ENCODE assay signal across 20 cellular contexts in the genomic region with DNA sequence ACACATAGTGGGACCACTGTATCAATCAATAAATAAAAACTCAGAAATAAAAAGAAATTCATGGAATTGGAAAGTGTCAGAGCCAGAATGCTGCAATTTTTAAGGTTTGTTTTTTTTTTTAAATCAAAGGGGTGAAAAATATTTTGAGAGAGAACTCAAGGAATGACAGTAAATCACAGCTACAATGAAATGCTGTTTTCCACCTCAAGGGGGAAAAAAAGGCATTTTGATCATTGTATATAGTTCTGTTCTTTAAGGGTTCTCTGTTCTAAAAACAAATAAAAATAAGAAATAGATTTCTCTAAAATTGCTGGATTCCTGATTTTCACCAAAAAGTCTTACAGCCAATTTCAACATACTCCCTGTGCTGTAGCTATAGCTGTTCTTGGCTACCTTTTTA. TPM values are rescaled to one million over a fixed set of nuclear protein-coding genes. Genes with fewer than 3 reads are reported as not detected.
A peak's percentile ranks its signal among the peaks of the same experiment; 100 is the strongest.
DNase-seq lines count a peak whose midpoint lies in the region; ATAC-seq and TF ChIP-seq lines count a peak whose summit lies in the region.
"Had no signal": no experiment of that assay in that cellular context is flagged by ENCODE, and none has a peak within 500 bp of the region (broad histone marks: within the 10 kb centered on the region; RNA-seq: fewer than 3 reads in every experiment).

No MANE protein-coding gene starts in this region.

- H4K20me1 ChIP-seq in H9 (ENCODE audit: control insufficient read depth, insufficient read depth, insufficient read length): no peaks in the 10 kb centered on the region
- H4K20me1 ChIP-seq: BLaER1 treated with 17β-estradiol and CSF1 and Interleukin-3, amounts not matched to agents 10 nM and 100 nM had no signal

- no peak overlapping the region for H2BK12ac ChIP-seq in H9 (ENCODE audit: insufficient read length, low read depth, low read length)

- H3K27me3 Mint-ChIP-seq in H9 (ENCODE audit: low read depth): no peaks in the 10 kb centered on the region
- no peaks in the 10 kb centered on the region for H3K27me3 Mint-ChIP-seq in endodermal cell (ENCODE audit: insufficient read depth)
- no peaks in the 10 kb centered on the region for H3K27me3 Mint-ChIP-seq in mesothelial cell of epicardium (ENCODE audit: low read depth)
- no peaks in the 10 kb centered on the region for H3K27me3 Mint-ChIP-seq in type B pancreatic cell

- DNase-seq in H9: no peak
- no peak for DNase-seq in endodermal cell
- no peak for DNase-seq in mesothelial cell of epicardium (ENCODE audit: low spot score in 2 of 2, unreplicated experiment in 2 of 2)
- DNase-seq in type B pancreatic cell (ENCODE audit: extremely low spot score, unreplicated experiment): no peak
- no peak for DNase-seq in stomach
- DNase-seq in hippocampal formation (lab: John Stamatoyannopoulos, UW): no peak
- DNase-seq: 8988T; ACHN; AML-193; BE2C; CD4-positive, alpha-beta T cell; CD8-positive, alpha-beta memory T cell; DMS 273 treated with DMSO at 0.1 percent for 48 hours; DMS79 treated with DMSO at 0.1 percent for 48 hours; GM23248; HCEC 1CT had no signal

- intact Hi-C loops in stomach (cut with DNase I; ENCODE audit: low total_unique reads): no loop called here

- H3K36me3 Mint-ChIP-seq in H9 (ENCODE audit: insufficient read depth in 1 of 3, low read depth in 3 of 3) (peaks cover 0 to 11% (median 9%) of the 10 kb centered on the region in 3 experiments; a peak in 5 of 7 replicates), endodermal cell (ENCODE audit: low read depth) (peaks cover 4% of the 10 kb centered on the region), mesothelial cell of epicardium (no peaks in the 10 kb centered on the region), type B pancreatic cell (peaks cover 4% of the 10 kb centered on the region)
- H3K36me3 Mint-ChIP-seq: CD14-positive monocyte; CD8-positive, alpha-beta memory T cell had no signal

- H3K79me1 ChIP-seq in H9 (ENCODE audit: insufficient read depth, low read depth, low read length, poor library complexity, severe bottlenecking): no peaks in the 10 kb centered on the region

- no peak overlapping the region for H2AFZ ChIP-seq in H9 (ENCODE audit: low read length)
- H2AFZ ChIP-seq: GM23248 had no signal

- H3K9me3 ChIP-seq in H9 (ENCODE audit: control insufficient read depth, low read depth, low read length) (no peaks in the 10 kb centered on the region), endodermal cell (ENCODE audit: control insufficient read depth, low read length) (no peaks in the 10 kb centered on the region), stomach (no peaks in the 10 kb centered on the region)
- H3K9me3 ChIP-seq: A549; BE2C; BLaER1 treated with 17β-estradiol and CSF1 and Interleukin-3, amounts not matched to agents 10 nM and 100 nM had no signal

- no peak overlapping the region for H2BK15ac ChIP-seq in H9 (ENCODE audit: low read depth, low read length)

- H3K9ac ChIP-seq in H9 (ENCODE audit: extremely low read depth, insufficient read length, low read length): no peak overlapping the region
- no peak overlapping the region for H3K9ac ChIP-seq in endodermal cell (ENCODE audit: extremely low read depth, low read length, poor library complexity, severe bottlenecking)
- H3K9ac ChIP-seq: BLaER1 treated with 17β-estradiol and CSF1 and Interleukin-3, amounts not matched to agents 10 nM and 100 nM; GM23248 had no signal

- H3K4ac ChIP-seq in H9 (ENCODE audit: low read depth, low read length): no peak overlapping the region

- H3K27me3 ChIP-seq in H9 (ENCODE audit: insufficient read depth, low read length) (no peaks in the 10 kb centered on the region), endodermal cell (ENCODE audit: control insufficient read depth, insufficient read depth, low read length, poor library complexity, severe bottlenecking) (no peaks in the 10 kb centered on the region), stomach (no peaks in the 10 kb centered on the region)
- H3K27me3 ChIP-seq: BE2C; BLaER1 treated with 17β-estradiol and CSF1 and Interleukin-3, amounts not matched to agents 10 nM and 100 nM had no signal

- no peaks in the 10 kb centered on the region; a peak in 1 of 4 replicates for H3K4me1 Mint-ChIP-seq in H9
- peaks cover 5% of the 10 kb centered on the region for H3K4me1 Mint-ChIP-seq in endodermal cell
- H3K4me1 Mint-ChIP-seq in mesothelial cell of epicardium: no peaks in the 10 kb centered on the region
- H3K4me1 Mint-ChIP-seq in type B pancreatic cell (ENCODE audit: unreplicated experiment): peaks cover 2% of the 10 kb centered on the region
- H3K4me1 Mint-ChIP-seq: CD14-positive monocyte had no signal

- TF ChIP-seq CTCF in H9 (conservative IDR thresholded peaks at IDR 0.05): peak; percentile 29; the same call in 2 of the 3 replicates
- TF ChIP-seq CTCF in endodermal cell (conservative IDR thresholded peaks at IDR 0.05): peak; percentile 51
- peak; percentile 41 for TF ChIP-seq CTCF in mesothelial cell of epicardium (IDR thresholded peaks at IDR 0.05; ENCODE audit: unreplicated experiment)
- TF ChIP-seq CTCF in type B pancreatic cell (conservative IDR thresholded peaks at IDR 0.05): peak; percentile 58
- no peak for TF ChIP-seq CTCF in stomach (IDR thresholded peaks at IDR 0.05)

- no peak overlapping the region for H4K91ac ChIP-seq in H9 (ENCODE audit: insufficient read length, low read depth, low read length)

- no peak overlapping the region for H4K5ac ChIP-seq in H9 (ENCODE audit: insufficient read length, low read depth, low read length)

- H2AK5ac ChIP-seq in H9 (ENCODE audit: insufficient read length, low read length): no peak overlapping the region

- no peak overlapping the region for H3K18ac ChIP-seq in H9 (ENCODE audit: insufficient read length, low read depth, low read length)

- no peaks in the 10 kb centered on the region for H3K79me2 ChIP-seq in H9 (ENCODE audit: insufficient read depth, low read length)

- H3K4me1 ChIP-seq in H9 (ENCODE audit: insufficient read depth, low read length) (0 out of 2 replicates have a peak, but pooled peaks cover 2% of the 10 kb centered on the region), endodermal cell (ENCODE audit: control insufficient read depth, insufficient read depth, low read length) (no peaks in the 10 kb centered on the region), stomach (no peaks in the 10 kb centered on the region)
- H3K4me1 ChIP-seq: A549; BE2C; BLaER1 treated with 17β-estradiol and CSF1 and Interleukin-3, amounts not matched to agents 10 nM and 100 nM had no signal

- no peak overlapping the region for H3T11ph ChIP-seq in H9 (ENCODE audit: low read length)

- H3K23me2 ChIP-seq in H9 (ENCODE audit: insufficient read length, low read depth, low read length, poor library complexity, severe bottlenecking): no peaks in the 10 kb centered on the region

- TF ChIP-seq POLR2A in stomach (IDR thresholded peaks at IDR 0.05): no peak

- H3K27ac Mint-ChIP-seq in H9 (no peak overlapping the region), endodermal cell (no peak overlapping the region), mesothelial cell of epicardium (no peak overlapping the region), type B pancreatic cell (no peak overlapping the region)
- H3K27ac Mint-ChIP-seq: CD14-positive monocyte; CD4-positive, alpha-beta T cell; CD8-positive, alpha-beta memory T cell had no signal

- no peak overlapping the region for H2BK20ac ChIP-seq in H9 (ENCODE audit: low read depth, low read length, poor library complexity, severe bottlenecking)

- no peak for ATAC-seq in HG03175 (IDR thresholded peaks at IDR 0.05; ENCODE audit: unreplicated experiment)
- ATAC-seq: A549 had no signal

- peaks cover 31% of the 10 kb centered on the region for H3K36me3 ChIP-seq in endodermal cell (ENCODE audit: control insufficient read depth, insufficient read depth, low read length)
- H3K36me3 ChIP-seq in stomach: peaks cover 0 to 31% (median 3%) of the 10 kb centered on the region in 4 donors
- H3K36me3 ChIP-seq: BE2C; BLaER1 treated with 17β-estradiol and CSF1 and Interleukin-3, amounts not matched to agents 10 nM and 100 nM had no signal

- H3K14ac ChIP-seq in H9 (ENCODE audit: insufficient read depth, low read length): no peak overlapping the region

- H4K8ac ChIP-seq in H9 (replicated peaks; ENCODE audit: insufficient read length, low read depth, low read length): no peak overlapping the region

- no peak overlapping the region for H3K56ac ChIP-seq in H9 (ENCODE audit: insufficient read length, low read depth, low read length)

- H3K4me3 ChIP-seq in endodermal cell (ENCODE audit: low read length): no peak overlapping the region
- H3K4me3 ChIP-seq in stomach: no peak overlapping the region
- H3K4me3 ChIP-seq: A549; BLaER1 treated with 17β-estradiol and CSF1 and Interleukin-3, amounts not matched to agents 10 nM and 100 nM; GM23248 had no signal

- no peak overlapping the region for H3K4me2 ChIP-seq in H9 (ENCODE audit: insufficient read depth, insufficient read length, low read length)
- H3K4me2 ChIP-seq: A549; BLaER1 treated with 17β-estradiol and CSF1 and Interleukin-3, amounts not matched to agents 10 nM and 100 nM had no signal

- no peak for TF ChIP-seq EP300 in stomach (IDR thresholded peaks at IDR 0.05)

- H2BK5ac ChIP-seq in H9 (ENCODE audit: insufficient read length, low read length): no peak overlapping the region

- H3K27ac ChIP-seq in H9 (ENCODE audit: insufficient read length, low read depth, low read length) (no peak overlapping the region), endodermal cell (ENCODE audit: low read depth, low read length) (no peak overlapping the region), stomach (no peak overlapping the region)
- H3K27ac ChIP-seq: A549; BLaER1 treated with 17β-estradiol and CSF1 and Interleukin-3, amounts not matched to agents 10 nM and 100 nM; GM23248 had no signal

- no peak overlapping the region for H3K23ac ChIP-seq in H9 (ENCODE audit: insufficient read length, low read depth, low read length)

- H3K4me3 Mint-ChIP-seq in H9 (no peak overlapping the region), endodermal cell (no peak overlapping the region), mesothelial cell of epicardium (no peak overlapping the region), type B pancreatic cell (no peak overlapping the region)
- H3K4me3 Mint-ChIP-seq: CD14-positive monocyte; CD4-positive, alpha-beta T cell; CD8-positive, alpha-beta memory T cell had no signal

- no peaks in the 10 kb centered on the region for H3K9me3 Mint-ChIP-seq in H9
- no peaks in the 10 kb centered on the region for H3K9me3 Mint-ChIP-seq in endodermal cell
- no peaks in the 10 kb centered on the region for H3K9me3 Mint-ChIP-seq in mesothelial cell of epicardium
- no peaks in the 10 kb centered on the region for H3K9me3 Mint-ChIP-seq in type B pancreatic cell
- H3K9me3 Mint-ChIP-seq: CD14-positive monocyte; CD4-positive, alpha-beta T cell; CD8-positive, alpha-beta memory T cell had no signal

- H2BK120ac ChIP-seq in H9 (ENCODE audit: low read depth, low read length, poor library complexity, severe bottlenecking): no peak overlapping the region

RNA-seq across cellular contexts. Expression of a gene that starts 24.5 kb away (rescaled TPM):
- total RNA-seq in H9 (2021) (17.2 and 17.7 TPM in 2 replicates), endodermal cell (10 to 100 TPM in 1 of 2 donors, 1 to 10 TPM in 1; 8.8 to 19.5 TPM), mesothelial cell of epicardium (11.0 to 14.6 TPM (median 13.9 TPM) in 3 replicates), type B pancreatic cell (ENCODE audit: low replicate concordance) (11.3 and 12.5 TPM in 2 replicates), stomach (100 to 1,000 TPM in 1 of 5 donors, 10 to 100 TPM in 1, 1 to 10 TPM in 2, not detected in 1; 2.2 to 186 (median 30.1) TPM)
- 15.1 TPM for polyA plus RNA-seq in endodermal cell (2013, experiment 1 of 2)
- 12.5 TPM for polyA plus RNA-seq in endodermal cell (2013, experiment 2 of 2)
- 1 to 10 TPM; 2.6 to 8.0 (median 3.1) TPM for polyA plus RNA-seq in stomach
- total RNA-seq: CD4-positive, alpha-beta T cell; CD8-positive, alpha-beta memory T cell had no signal
- polyA plus RNA-seq: CD14-positive monocyte; CD8-positive, alpha-beta memory T cell had no signal

Comparison
In these comparisons a context has a peak if more than half of its experiments do, and no peak if none do; other contexts are left out.
1. CTCF ChIP-seq: peak in H9 (single experiment), endodermal cell (single experiment), mesothelial cell of epicardium (single experiment) and type B pancreatic cell (single experiment); none in stomach (0 of 7).